1 cellular context compared by ENCODE assay signal in genomic region chrX:155435744-155436112, GRCh38.
TF ChIP-seq lines count a peak whose summit lies in the region.

No MANE protein-coding gene starts in this region.

TF ChIP-seq in K562, 482 proteins besides CTCF, POLR2A, EP300 and RAD21 (continued from another document):
- TF ChIP-seq HBP1 (CRISPR knock-in tag; IDR thresholded peaks at IDR 0.05) (no peak), ZC3H4 (CRISPR knock-in tag; IDR thresholded peaks at IDR 0.05; ENCODE audit: borderline replicate concordance) (no peak), TAF1 (IDR thresholded peaks at IDR 0.05; ENCODE audit: control insufficient read depth, extremely low read depth, insufficient read depth, low read length, severe bottlenecking) (no peak), TBL1XR1 (IDR thresholded peaks at IDR 0.05; ENCODE audit: low read length in 2 of 2) (no peak), MAFF (IDR thresholded peaks at IDR 0.05; ENCODE audit: low read length) (peak; percentile 45)
